Comparison of ENCODE assay signal across 9 cellular contexts in the genomic region with DNA sequence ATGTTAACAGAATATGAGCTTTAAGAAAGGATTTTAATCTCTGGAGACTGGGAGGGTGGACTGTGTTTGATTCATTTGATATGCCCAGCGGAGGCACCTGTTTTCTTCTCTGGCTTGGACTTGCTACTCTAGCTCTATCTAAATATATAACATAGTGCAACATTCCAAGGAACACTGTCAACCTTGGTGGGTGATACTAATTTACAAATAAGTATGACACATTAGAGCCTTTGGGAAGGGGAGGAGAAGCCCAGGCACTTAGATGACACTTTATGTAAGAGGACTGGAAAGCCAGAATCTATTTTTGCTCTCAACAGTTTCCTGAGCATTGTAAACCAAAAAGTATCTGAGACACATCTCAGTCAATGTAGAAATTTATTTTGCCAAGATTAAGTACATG.
"Had no signal": no experiment of that assay in that cellular context is flagged by ENCODE, and none has a peak within 500 bp of the region (broad histone marks: within the 10 kb centered on the region; RNA-seq: fewer than 3 reads in every experiment).

No MANE protein-coding gene starts in this region.

- H3K4me2 ChIP-seq: GM23338 had no signal

- ATAC-seq: GM23338, HCT116 had no signal

- H3K36me3 ChIP-seq: HAP-1 had no signal

- H3K27ac ChIP-seq: GM23248 had no signal

- H3K4me3 ChIP-seq: GM23248, GM23338, HAP-1 had no signal

- H3K9ac ChIP-seq: GM23248 had no signal

- H3K4me1 ChIP-seq: HAP-1 had no signal

- DNase-seq: GM23248, GOT3, H7, H9, HCEC 1CT, HFFc6 had no signal

- H2AFZ ChIP-seq: GM23248, GM23338 had no signal

- H3K9me3 ChIP-seq: HAP-1 had no signal
